ENCODE assay signal across 19 cellular contexts in the genomic region with DNA sequence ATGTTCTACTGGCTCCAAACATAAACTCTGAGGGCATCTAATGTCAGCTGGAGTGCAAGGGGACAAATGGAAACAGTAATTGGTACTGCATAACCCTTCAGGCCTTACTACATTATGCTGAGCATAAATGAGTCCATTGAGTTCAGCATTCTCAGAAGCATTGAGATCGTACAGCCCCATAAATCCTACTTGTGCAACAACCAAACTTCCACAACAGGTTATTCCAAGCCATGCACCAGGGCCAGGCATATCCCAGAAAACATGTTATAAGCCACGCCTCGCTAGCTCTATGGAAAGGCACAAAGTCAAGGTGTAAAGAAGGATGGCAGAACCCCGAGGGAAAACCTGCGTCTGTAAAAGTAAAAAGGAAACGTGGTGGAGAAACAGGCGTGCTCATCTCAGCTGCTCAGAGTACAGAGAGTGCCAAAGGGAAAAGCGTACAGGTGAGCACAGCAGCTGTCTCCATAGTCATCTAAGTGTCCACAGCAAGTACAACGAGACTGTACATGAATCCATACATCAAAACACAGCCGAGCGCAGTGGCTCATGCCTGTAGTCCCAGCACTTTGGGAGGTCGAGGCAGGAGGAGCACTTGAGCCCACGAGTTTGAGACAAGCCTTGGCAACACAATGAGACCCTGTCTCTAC.
DNase-seq lines count a peak whose midpoint lies in the region; ATAC-seq, FAIRE-seq and TF ChIP-seq lines count a peak whose summit lies in the region.
"Had no signal": no experiment of that assay in that cellular context is flagged by ENCODE, and none has a peak within 500 bp of the region (broad histone marks: within the 10 kb centered on the region; RNA-seq: fewer than 3 reads in every experiment).

No MANE protein-coding gene starts in this region.

- intact Hi-C loops in right lobe of liver (cut with DNase I) (no loop called here), cardiac septum (cut with DNase I) (no loop called here)

- H3K36me3 ChIP-seq in HEK293 (ENCODE audit: control insufficient read depth in 2 of 2, insufficient read depth in 1 of 2, low read length in 2 of 2): peaks cover 3 to 7% of the 10 kb centered on the region in 2 experiments; a peak in 2 of 3 replicates
- peaks cover under 1% of the 10 kb centered on the region for H3K36me3 ChIP-seq in bronchial epithelial cell (ENCODE audit: control insufficient read depth, insufficient read depth, low read length)
- H3K36me3 ChIP-seq in right lobe of liver: no peaks in the 10 kb centered on the region

- TF ChIP-seq CTCF in HEK293 (tag by site-specific recombination; IDR thresholded peaks at IDR 0.05) (no peak), bronchial epithelial cell (IDR thresholded peaks at IDR 0.05; ENCODE audit: insufficient read depth, low read length, severe bottlenecking) (no peak), foreskin keratinocyte (conservative IDR thresholded peaks at IDR 0.05) (no peak), nephron progenitor cell (IDR thresholded peaks at IDR 0.05) (no peak), right lobe of liver (IDR thresholded peaks at IDR 0.05) (no peak)

- WGBS in right lobe of liver (ENCODE audit: insufficient coverage, low coverage, low lambda C conversion rate, missing lambda C conversion rate): 87% methylated on average over 9 of the region's 13 CpGs

- DNase-seq in bronchial epithelial cell (ENCODE audit: low read depth): no peak
- peak in 1 of 2 donors; percentile 60 for DNase-seq in foreskin keratinocyte
- DNase-seq in nephron progenitor cell: no peak
- no peak for DNase-seq in right lobe of liver
- DNase-seq in cardiac septum (ENCODE audit: low spot score): no peak
- DNase-seq in NCI-H774 (lab: John Stamatoyannopoulos, UW): no peak
- DNase-seq in middle frontal gyrus (ENCODE audit: extremely low spot score, low spot score): no peak
- DNase-seq: CD4-positive, alpha-beta memory T cell; GF-D8; NCI-H1105; NCI-H1694; NCI-H446; NCI-H69 had no signal

- H3K36me3 Mint-ChIP-seq in nephron progenitor cell (ENCODE audit: low read depth): peaks cover 46% of the 10 kb centered on the region
- H3K36me3 Mint-ChIP-seq: CD4-positive, alpha-beta memory T cell had no signal

- H3K4me1 ChIP-seq in HEK293 (ENCODE audit: control insufficient read depth, insufficient read depth, low read length): peaks cover 19% of the 10 kb centered on the region
- peaks cover 27% of the 10 kb centered on the region for H3K4me1 ChIP-seq in foreskin keratinocyte
- H3K4me1 ChIP-seq in right lobe of liver: peaks cover 0 to 8% (median 3%) of the 10 kb centered on the region in 4 donors

- POLR2A ChIA-PET in HEK293 (lab: Yijun Ruan, JAX): no interaction called here

- H3K4me1 Mint-ChIP-seq in nephron progenitor cell: peaks cover 27% of the 10 kb centered on the region
- H3K4me1 Mint-ChIP-seq: CD4-positive, alpha-beta memory T cell had no signal

- CTCF ChIA-PET in HEK293 (lab: Yijun Ruan, JAX): no interaction called here

- H3K9me3 ChIP-seq in HEK293 (ENCODE audit: control insufficient read depth, insufficient read depth, low read depth, low read length) (no peaks in the 10 kb centered on the region), right lobe of liver (no peaks in the 10 kb centered on the region)

- ATAC-seq in foreskin keratinocyte: peak; percentile 79
- no peak for ATAC-seq in right lobe of liver
- ATAC-seq: GM23338, HCT116, K562, Panc1 had no signal

- H3K4me3 ChIP-seq in HEK293 (ENCODE audit: low read depth, low read length) (no peak overlapping the region), bronchial epithelial cell (ENCODE audit: low read depth, low read length) (no peak overlapping the region), right lobe of liver (no peak overlapping the region)
- H3K4me3 ChIP-seq: GM23338, K562 had no signal

- H3K27ac Mint-ChIP-seq in nephron progenitor cell: peak overlapping the region; percentile 69
- H3K27ac Mint-ChIP-seq: CD4-positive, alpha-beta memory T cell; GM23338 had no signal

- no peak for TF ChIP-seq POLR2A in right lobe of liver (IDR thresholded peaks at IDR 0.05)

- H3K9me3 Mint-ChIP-seq in nephron progenitor cell: peaks cover 20% of the 10 kb centered on the region
- H3K9me3 Mint-ChIP-seq: CD4-positive, alpha-beta memory T cell; GM23338 had no signal

- H3K4me3 Mint-ChIP-seq in nephron progenitor cell: no peak overlapping the region
- H3K4me3 Mint-ChIP-seq: CD4-positive, alpha-beta memory T cell; GM23338 had no signal

- H3K27ac ChIP-seq in HEK293 (ENCODE audit: extremely low read depth, low read depth, low read length) (no peak overlapping the region), foreskin keratinocyte (no peak overlapping the region), right lobe of liver (no peak overlapping the region)

- H3K27me3 ChIP-seq in bronchial epithelial cell (ENCODE audit: control insufficient read depth, insufficient read depth, low read length) (no peaks in the 10 kb centered on the region), foreskin keratinocyte (no peaks in the 10 kb centered on the region), right lobe of liver (no peaks in the 10 kb centered on the region)

- peak; percentile 79 for FAIRE-seq in bronchial epithelial cell (lab: Jason Lieb, UNC)
- FAIRE-seq: A204.1, K562 had no signal

- H3K27me3 Mint-ChIP-seq in nephron progenitor cell (ENCODE audit: low read depth, poor library complexity): peaks cover 2% of the 10 kb centered on the region

TF ChIP-seq in HEK293, 187 proteins besides CTCF, POLR2A, EP300 and RAD21:
- TF ChIP-seq, protein P1, sequence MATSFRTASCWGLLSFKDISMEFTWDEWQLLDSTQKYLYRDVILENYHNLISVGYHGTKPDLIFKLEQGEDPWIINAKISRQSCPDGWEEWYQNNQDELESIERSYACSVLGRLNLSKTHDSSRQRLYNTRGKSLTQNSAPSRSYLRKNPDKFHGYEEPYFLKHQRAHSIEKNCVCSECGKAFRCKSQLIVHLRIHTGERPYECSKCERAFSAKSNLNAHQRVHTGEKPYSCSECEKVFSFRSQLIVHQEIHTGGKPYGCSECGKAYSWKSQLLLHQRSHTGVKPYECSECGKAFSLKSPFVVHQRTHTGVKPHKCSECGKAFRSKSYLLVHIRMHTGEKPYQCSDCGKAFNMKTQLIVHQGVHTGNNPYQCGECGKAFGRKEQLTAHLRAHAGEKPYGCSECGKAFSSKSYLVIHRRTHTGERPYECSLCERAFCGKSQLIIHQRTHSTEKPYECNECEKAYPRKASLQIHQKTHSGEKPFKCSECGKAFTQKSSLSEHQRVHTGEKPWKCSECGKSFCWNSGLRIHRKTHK (tag by site-specific recombination; IDR thresholded peaks at IDR 0.05): no peak
- TF ChIP-seq ZNF211 (tag by site-specific recombination; IDR thresholded peaks at IDR 0.05; ENCODE audit: low read depth) (no peak), SETDB1 (IDR thresholded peaks at IDR 0.05; ENCODE audit: insufficient read length, low read length) (no peak), SCRT2 (tag by site-specific recombination; IDR thresholded peaks at IDR 0.05) (peak; percentile 76), TRIM28 (IDR thresholded peaks at IDR 0.05; ENCODE audit: borderline replicate concordance, low read length) (no peak), ZNF433 (tag by site-specific recombination; IDR thresholded peaks at IDR 0.05; ENCODE audit: low read depth) (no peak), SCRT1 (tag by site-specific recombination; IDR thresholded peaks at IDR 0.05; ENCODE audit: borderline replicate concordance) (peak; percentile 85), GLI2 (tag by site-specific recombination; IDR thresholded peaks at IDR 0.05; ENCODE audit: borderline replicate concordance, low read depth) (no peak)
- TF ChIP-seq, protein P2, sequence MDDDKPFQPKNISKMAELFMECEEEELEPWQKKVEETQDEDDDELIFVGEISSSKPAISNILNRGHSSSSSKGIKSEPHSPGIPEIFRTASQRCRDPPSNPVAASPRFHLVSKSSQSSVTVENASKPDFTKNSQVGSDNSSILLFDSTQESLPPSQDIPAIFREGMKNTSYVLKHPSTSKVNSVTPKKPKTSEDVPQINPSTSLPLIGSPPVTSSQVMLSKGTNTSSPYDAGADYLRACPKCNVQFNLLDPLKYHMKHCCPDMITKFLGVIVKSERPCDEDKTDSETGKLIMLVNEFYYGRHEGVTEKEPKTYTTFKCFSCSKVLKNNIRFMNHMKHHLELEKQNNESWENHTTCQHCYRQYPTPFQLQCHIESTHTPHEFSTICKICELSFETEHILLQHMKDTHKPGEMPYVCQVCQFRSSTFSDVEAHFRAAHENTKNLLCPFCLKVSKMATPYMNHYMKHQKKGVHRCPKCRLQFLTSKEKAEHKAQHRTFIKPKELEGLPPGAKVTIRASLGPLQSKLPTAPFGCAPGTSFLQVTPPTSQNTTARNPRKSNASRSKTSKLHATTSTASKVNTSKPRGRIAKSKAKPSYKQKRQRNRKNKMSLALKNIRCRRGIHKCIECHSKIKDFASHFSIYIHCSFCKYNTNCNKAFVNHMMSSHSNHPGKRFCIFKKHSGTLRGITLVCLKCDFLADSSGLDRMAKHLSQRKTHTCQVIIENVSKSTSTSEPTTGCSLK (tag by site-specific recombination; IDR thresholded peaks at IDR 0.05): no peak
